8 cellular contexts compared by ENCODE assay signal in genomic region chr16:9256196-9256595, GRCh38.
A peak's percentile ranks its signal among the peaks of the same experiment; 100 is the strongest.
DNase-seq lines count a peak whose midpoint lies in the region; ATAC-seq and TF ChIP-seq lines count a peak whose summit lies in the region.

No MANE protein-coding gene starts in this region.

- DNase-seq in NCI-H1417 (lab: John Stamatoyannopoulos, UW) (peak in 2 of 3 experiments; percentile 21 to 27), NCI-H1417 treated with DMSO at 0.1 percent for 48 hours (lab: John Stamatoyannopoulos, UW) (no peak), nephron progenitor cell (peak; percentile 62), omental fat pad (ENCODE audit: low spot score) (no peak)
- peak; percentile 46 for DNase-seq in activated CD8-positive, alpha-beta T cell treated with anti-CD3 and anti-CD28 coated beads, Interleukin-2, amount 10 ng/mL, durations not matched to agents 7 days and 5 days

- peaks cover 3% of the 10 kb centered on the region for H3K4me1 Mint-ChIP-seq in activated CD8-positive, alpha-beta T cell treated with anti-CD3 and anti-CD28 coated beads, Interleukin-2, amount 10 ng/mL, durations not matched to agents 7 days and 5 days (ENCODE audit: low read depth)
- H3K4me1 Mint-ChIP-seq in nephron progenitor cell: peaks cover 7% of the 10 kb centered on the region

- no peaks in the 10 kb centered on the region for H3K36me3 Mint-ChIP-seq in activated CD8-positive, alpha-beta T cell treated with anti-CD3 and anti-CD28 coated beads, Interleukin-2, amount 10 ng/mL, durations not matched to agents 7 days and 5 days (ENCODE audit: low read depth)
- H3K36me3 Mint-ChIP-seq in nephron progenitor cell (ENCODE audit: low read depth): no peaks in the 10 kb centered on the region

- TF ChIP-seq CTCF in HEK293 (tag by site-specific recombination; IDR thresholded peaks at IDR 0.05) (0 out of 2 replicates have a peak, but pooled peaks have one; percentile 17), nephron progenitor cell (IDR thresholded peaks at IDR 0.05) (peak; percentile 48), omental fat pad (IDR thresholded peaks at IDR 0.05) (no peak)

- H3K9me3 ChIP-seq in HEK293 (ENCODE audit: control insufficient read depth, insufficient read depth, low read depth, low read length): no peaks in the 10 kb centered on the region

- H3K27ac ChIP-seq in HEK293 (ENCODE audit: extremely low read depth, low read depth, low read length): no peak overlapping the region

- no peak for ATAC-seq in activated CD8-positive, alpha-beta T cell treated with anti-CD3 and anti-CD28 coated beads, Interleukin-2, amount 10 ng/mL, durations not matched to agents 7 days and 5 days
- ATAC-seq in omental fat pad (ENCODE audit: low FRiP score): no peak
- no peak for ATAC-seq in GM18867 (IDR thresholded peaks at IDR 0.05; ENCODE audit: unreplicated experiment)
- no peak for ATAC-seq in HG02763 (IDR thresholded peaks at IDR 0.05; ENCODE audit: unreplicated experiment)

- peaks cover 6% of the 10 kb centered on the region for H3K4me1 ChIP-seq in HEK293 (ENCODE audit: control insufficient read depth, insufficient read depth, low read length)

- no peak overlapping the region for H3K27ac Mint-ChIP-seq in activated CD8-positive, alpha-beta T cell treated with anti-CD3 and anti-CD28 coated beads, Interleukin-2, amount 10 ng/mL, durations not matched to agents 7 days and 5 days
- no peak overlapping the region for H3K27ac Mint-ChIP-seq in nephron progenitor cell

- no peaks in the 10 kb centered on the region for H3K36me3 ChIP-seq in HEK293 (ENCODE audit: control insufficient read depth in 2 of 2, insufficient read depth in 1 of 2, low read length in 2 of 2)

- no peaks in the 10 kb centered on the region for H3K9me3 Mint-ChIP-seq in activated CD8-positive, alpha-beta T cell treated with anti-CD3 and anti-CD28 coated beads, Interleukin-2, amount 10 ng/mL, durations not matched to agents 7 days and 5 days (ENCODE audit: insufficient read depth)
- H3K9me3 Mint-ChIP-seq in nephron progenitor cell: peaks cover 9% of the 10 kb centered on the region

- POLR2A ChIA-PET in HEK293 (lab: Yijun Ruan, JAX): no interaction called here
- POLR2A ChIA-PET in activated CD8-positive, alpha-beta T cell treated with anti-CD3 and anti-CD28 coated beads, Interleukin-2, amount 10 ng/mL, durations not matched to agents 7 days and 5 days (lab: Charles Lee): no interaction called here

- peaks cover 2% of the 10 kb centered on the region for H3K27me3 Mint-ChIP-seq in activated CD8-positive, alpha-beta T cell treated with anti-CD3 and anti-CD28 coated beads, Interleukin-2, amount 10 ng/mL, durations not matched to agents 7 days and 5 days (ENCODE audit: low read depth)
- no peaks in the 10 kb centered on the region for H3K27me3 Mint-ChIP-seq in nephron progenitor cell (ENCODE audit: low read depth, poor library complexity)

- no peak overlapping the region for H3K4me3 ChIP-seq in HEK293 (ENCODE audit: low read depth, low read length)

- CTCF ChIA-PET in HEK293 (lab: Yijun Ruan, JAX): interaction anchor here (0.6 to 4.4 kb wide), 16 partner anchors 8 to 936 kb away, joined by 3 to 35 read pairs (median 4); no protein-coding TSS in a partner anchor
- CTCF ChIA-PET in activated CD8-positive, alpha-beta T cell treated with anti-CD3 and anti-CD28 coated beads, Interleukin-2, amount 10 ng/mL, durations not matched to agents 7 days and 5 days (lab: Charles Lee): interaction anchor here (0.7 to 0.9 kb wide), 4 partner anchors 10 to 124 kb away, joined by 3 to 4 read pairs (median 4); no protein-coding TSS in a partner anchor

- no peak overlapping the region for H3K4me3 Mint-ChIP-seq in activated CD8-positive, alpha-beta T cell treated with anti-CD3 and anti-CD28 coated beads, Interleukin-2, amount 10 ng/mL, durations not matched to agents 7 days and 5 days
- H3K4me3 Mint-ChIP-seq in nephron progenitor cell: no peak overlapping the region

TF ChIP-seq in HEK293, 187 proteins besides CTCF, POLR2A, EP300 and RAD21:
- TF ChIP-seq ZNF571 (tag by site-specific recombination; IDR thresholded peaks at IDR 0.05) (no peak), ZNF561 (tag by site-specific recombination; IDR thresholded peaks at IDR 0.05; ENCODE audit: borderline replicate concordance) (no peak), ZFP41 (tag by site-specific recombination; IDR thresholded peaks at IDR 0.05; ENCODE audit: borderline replicate concordance) (no peak), ZNF10 (tag by site-specific recombination; IDR thresholded peaks at IDR 0.05) (no peak), KLF16 (tag by site-specific recombination; IDR thresholded peaks at IDR 0.05) (no peak), ZNF114 (tag by site-specific recombination; IDR thresholded peaks at IDR 0.05) (no peak), ZNF747 (tag by site-specific recombination; IDR thresholded peaks at IDR 0.05) (no peak), ZSCAN5A (tag by site-specific recombination; IDR thresholded peaks at IDR 0.05) (no peak), ZNF37A (tag by site-specific recombination; IDR thresholded peaks at IDR 0.05) (no peak), ZNF791 (tag by site-specific recombination; IDR thresholded peaks at IDR 0.05) (no peak), ZNF639 (tag by site-specific recombination; IDR thresholded peaks at IDR 0.05) (no peak), WT1 (tag by site-specific recombination; IDR thresholded peaks at IDR 0.05) (no peak), ZNF221 (tag by site-specific recombination; IDR thresholded peaks at IDR 0.05; ENCODE audit: borderline replicate concordance) (no peak), SP3 (tag by site-specific recombination; IDR thresholded peaks at IDR 0.05) (no peak)
- TF ChIP-seq, protein P1, sequence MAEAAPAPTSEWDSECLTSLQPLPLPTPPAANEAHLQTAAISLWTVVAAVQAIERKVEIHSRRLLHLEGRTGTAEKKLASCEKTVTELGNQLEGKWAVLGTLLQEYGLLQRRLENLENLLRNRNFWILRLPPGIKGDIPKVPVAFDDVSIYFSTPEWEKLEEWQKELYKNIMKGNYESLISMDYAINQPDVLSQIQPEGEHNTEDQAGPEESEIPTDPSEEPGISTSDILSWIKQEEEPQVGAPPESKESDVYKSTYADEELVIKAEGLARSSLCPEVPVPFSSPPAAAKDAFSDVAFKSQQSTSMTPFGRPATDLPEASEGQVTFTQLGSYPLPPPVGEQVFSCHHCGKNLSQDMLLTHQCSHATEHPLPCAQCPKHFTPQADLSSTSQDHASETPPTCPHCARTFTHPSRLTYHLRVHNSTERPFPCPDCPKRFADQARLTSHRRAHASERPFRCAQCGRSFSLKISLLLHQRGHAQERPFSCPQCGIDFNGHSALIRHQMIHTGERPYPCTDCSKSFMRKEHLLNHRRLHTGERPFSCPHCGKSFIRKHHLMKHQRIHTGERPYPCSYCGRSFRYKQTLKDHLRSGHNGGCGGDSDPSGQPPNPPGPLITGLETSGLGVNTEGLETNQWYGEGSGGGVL (tag by site-specific recombination; IDR thresholded peaks at IDR 0.05): no peak

Comparison
In these comparisons a context has a peak if more than half of its experiments do, and no peak if none do; other contexts are left out.
1. DNase-seq: peak in NCI-H1417 (2 of 3), activated CD8-positive, alpha-beta T cell treated with anti-CD3 and anti-CD28 coated beads, Interleukin-2, amount 10 ng/mL, durations not matched to agents 7 days and 5 days (single experiment) and nephron progenitor cell (single experiment); none in NCI-H1417 treated with DMSO at 0.1 percent for 48 hours (single experiment) and omental fat pad (single experiment).
2. CTCF ChIP-seq: peak in HEK293 (single experiment) and nephron progenitor cell (single experiment); none in omental fat pad (0 of 3).